Comparison of ENCODE assay signal across 9 cellular contexts in genomic region chr13:44768775-44769578, GRCh38.
DNase-seq lines count a peak whose midpoint lies in the region; ATAC-seq and TF ChIP-seq lines count a peak whose summit lies in the region.
"Had no signal": no experiment of that assay in that cellular context is flagged by ENCODE, and none has a peak within 500 bp of the region (broad histone marks: within the 10 kb centered on the region; RNA-seq: fewer than 3 reads in every experiment).

No MANE protein-coding gene starts in this region.

- no peaks in the 10 kb centered on the region for H3K36me3 Mint-ChIP-seq in activated naive CD4-positive, alpha-beta T cell treated with anti-CD3 and anti-CD28 coated beads, Interleukin-2, amount 10 ng/mL, durations not matched to agents 7 days and 5 days
- H3K36me3 Mint-ChIP-seq in CD14-positive monocyte: no peaks in the 10 kb centered on the region
- H3K36me3 Mint-ChIP-seq: naive thymus-derived CD4-positive, alpha-beta T cell had no signal

- no peaks in the 10 kb centered on the region for H3K9me3 Mint-ChIP-seq in activated naive CD4-positive, alpha-beta T cell treated with anti-CD3 and anti-CD28 coated beads, Interleukin-2, amount 10 ng/mL, durations not matched to agents 7 days and 5 days
- peaks cover 0 to 3% (median 0%) of the 10 kb centered on the region in 7 donors for H3K9me3 Mint-ChIP-seq in CD14-positive monocyte

- H3K27me3 ChIP-seq in esophagus squamous epithelium: no peaks in the 10 kb centered on the region

- ATAC-seq in HG03354 (IDR thresholded peaks at IDR 0.05; ENCODE audit: poor library complexity, severe bottlenecking, unreplicated experiment) (peak; percentile 13), GM18517 (IDR thresholded peaks at IDR 0.05; ENCODE audit: unreplicated experiment) (no peak), HG03097 (IDR thresholded peaks at IDR 0.05; ENCODE audit: low FRiP score, unreplicated experiment) (no peak)

- DNase-seq in CD1c-positive myeloid dendritic cell (ENCODE audit: extremely low spot score): peak; percentile 91
- no peak for DNase-seq in activated naive CD4-positive, alpha-beta T cell treated with anti-CD3 and anti-CD28 coated beads, Interleukin-2, amount 10 ng/mL, durations not matched to agents 7 days and 5 days
- DNase-seq in putamen (ENCODE audit: low spot score): peak; percentile 30
- DNase-seq in CD14-positive monocyte (ENCODE audit: low spot score): no peak
- no peak for DNase-seq in esophagus squamous epithelium (lab: John Stamatoyannopoulos, UW)

- CTCF ChIA-PET in activated naive CD4-positive, alpha-beta T cell treated with anti-CD3 and anti-CD28 coated beads, Interleukin-2, amount 10 ng/mL, durations not matched to agents 7 days and 5 days (lab: Charles Lee): no interaction called here

- no peak for TF ChIP-seq POLR2A in esophagus squamous epithelium (IDR thresholded peaks at IDR 0.05)

- H3K36me3 ChIP-seq in esophagus squamous epithelium: no peaks in the 10 kb centered on the region

- H3K27ac ChIP-seq in esophagus squamous epithelium: no peak overlapping the region

- intact Hi-C loops in CD14-positive monocyte (cut with micrococcal nuclease) (no loop called here), esophagus squamous epithelium (cut with DNase I) (no loop called here)

- WGBS in esophagus squamous epithelium, 2 donors: 47 to 53% methylated on average over 6 of the region's 6 CpGs

- H3K27me3 Mint-ChIP-seq in activated naive CD4-positive, alpha-beta T cell treated with anti-CD3 and anti-CD28 coated beads, Interleukin-2, amount 10 ng/mL, durations not matched to agents 7 days and 5 days: peaks cover 5% of the 10 kb centered on the region
- peaks cover 7 to 9% (median 9%) of the 10 kb centered on the region in 3 donors for H3K27me3 Mint-ChIP-seq in CD14-positive monocyte (ENCODE audit: low read depth in 3 of 3)

- H3K4me1 Mint-ChIP-seq in activated naive CD4-positive, alpha-beta T cell treated with anti-CD3 and anti-CD28 coated beads, Interleukin-2, amount 10 ng/mL, durations not matched to agents 7 days and 5 days: peaks cover 18% of the 10 kb centered on the region
- peaks cover 5% of the 10 kb centered on the region for H3K4me1 Mint-ChIP-seq in CD14-positive monocyte

- TF ChIP-seq CTCF in CD14-positive monocyte (IDR thresholded peaks at IDR 0.05) (no peak), esophagus squamous epithelium (IDR thresholded peaks at IDR 0.05) (no peak)

- H3K27ac Mint-ChIP-seq in activated naive CD4-positive, alpha-beta T cell treated with anti-CD3 and anti-CD28 coated beads, Interleukin-2, amount 10 ng/mL, durations not matched to agents 7 days and 5 days: peak overlapping the region; percentile 46
- H3K27ac Mint-ChIP-seq in CD14-positive monocyte: no peak overlapping the region

- no peaks in the 10 kb centered on the region for H3K9me3 ChIP-seq in esophagus squamous epithelium

- no peak overlapping the region for H3K4me3 ChIP-seq in esophagus squamous epithelium

- peaks cover 4 to 12% (median 6%) of the 10 kb centered on the region in 3 donors for H3K4me1 ChIP-seq in esophagus squamous epithelium

- H3K4me3 Mint-ChIP-seq in activated naive CD4-positive, alpha-beta T cell treated with anti-CD3 and anti-CD28 coated beads, Interleukin-2, amount 10 ng/mL, durations not matched to agents 7 days and 5 days: no peak overlapping the region
- no peak overlapping the region for H3K4me3 Mint-ChIP-seq in CD14-positive monocyte

Comparison
In these comparisons a context has a peak if more than half of its experiments do, and no peak if none do; other contexts are left out.
1. DNase-seq: peak in CD1c-positive myeloid dendritic cell (single experiment) and putamen (single experiment); none in activated naive CD4-positive, alpha-beta T cell treated with anti-CD3 and anti-CD28 coated beads, Interleukin-2, amount 10 ng/mL, durations not matched to agents 7 days and 5 days (single experiment), CD14-positive monocyte (single experiment) and esophagus squamous epithelium (single experiment).